Comparison of ENCODE assay signal across 22 cellular contexts in genomic region chr12:27946396-27946795, GRCh38. TPM values are rescaled to one million over a fixed set of nuclear protein-coding genes. Genes with fewer than 3 reads are reported as not detected.
"Had no signal": no experiment of that assay in that cellular context is flagged by ENCODE, and none has a peak within 500 bp of the region (broad histone marks: within the 10 kb centered on the region; RNA-seq: fewer than 3 reads in every experiment).

No MANE protein-coding gene starts in this region.

- H3K4me2 ChIP-seq: hepatocyte had no signal

- H3K36me3 ChIP-seq: left ventricle myocardium inferior, lower lobe of right lung, pancreas, spleen, suprapubic skin, thyroid gland, upper lobe of left lung, uterus had no signal

- H3K27ac ChIP-seq: coronary artery, foreskin keratinocyte, hepatocyte, left ventricle myocardium inferior, lower lobe of right lung, pancreas, spleen, suprapubic skin, thyroid gland, upper lobe of left lung, uterus had no signal

- H2AFZ ChIP-seq: hepatocyte had no signal

- H3K4me3 ChIP-seq: coronary artery, hepatocyte, left ventricle myocardium inferior, lower lobe of right lung, pancreas, spleen, suprapubic skin, thyroid gland, upper lobe of left lung, uterus had no signal

- DNase-seq: effector CD8-positive, alpha-beta T cell; foreskin keratinocyte; head of caudate nucleus; kidney; left cardiac atrium; left ventricle myocardium inferior; lower lobe of right lung; mesenchymal stem cell; midbrain; naive B cell; occipital lobe; pancreas; right cardiac atrium; spleen; stimulated activated CD4-positive, alpha-beta T cell treated with anti-CD3 and anti-CD28 coated beads, Interleukin-2, amount 100 ng/mL, for 24 hours; stimulated activated naive CD4-positive, alpha-beta T cell treated with Interleukin-2 at 50 U/mL for 16 hours; thyroid gland; upper lobe of left lung; uterus had no signal

- ATAC-seq: foreskin keratinocyte, left cardiac atrium, lower lobe of right lung, pancreas, right cardiac atrium had no signal

- H3K79me2 ChIP-seq: hepatocyte had no signal

- H3K27me3 ChIP-seq: foreskin keratinocyte, hepatocyte, pancreas, spleen, suprapubic skin, thyroid gland, upper lobe of left lung, uterus had no signal

- H3K4me1 ChIP-seq: foreskin keratinocyte, left ventricle myocardium inferior, lower lobe of right lung, pancreas, spleen, suprapubic skin, thyroid gland, upper lobe of left lung, uterus had no signal

- H3K9me3 ChIP-seq: left ventricle myocardium inferior, lower lobe of right lung, pancreas, spleen, suprapubic skin, thyroid gland, upper lobe of left lung, uterus had no signal

RNA-seq across cellular contexts. Expression of gene PTHLH, which starts 26.1 kb away (rescaled TPM):
- total RNA-seq: occipital lobe had no signal
